Comparison of ENCODE assay signal across 8 cellular contexts in genomic region chr12:51590347-51591019, GRCh38.
DNase-seq lines count a peak whose midpoint lies in the region; ATAC-seq and TF ChIP-seq lines count a peak whose summit lies in the region.

No MANE protein-coding gene starts in this region.

- DNase-seq in GM04504 (ENCODE audit: low read depth) (peak; percentile 60), NCI-H2081 (lab: John Stamatoyannopoulos, UW) (peak; percentile 82 to 87), cardiac fibroblast (ENCODE audit: low read depth in 2 of 2) (peak; percentile 42 to 49), kidney glomerular epithelial cell (lab: John Stamatoyannopoulos, UW) (peak; percentile 57)
- peak; percentile 50 to 70 (median 58) for DNase-seq in stimulated activated CD4-positive, alpha-beta T cell treated with anti-CD3 and anti-CD28 coated beads, Interleukin-1b, Interleukin-23, amount 100 ng/mL, for 24 hours (ENCODE audit: low read depth in 4 of 4, low spot score in 1 of 4)

- TF ChIP-seq CTCF in WI38 (IDR thresholded peaks at IDR 0.05; ENCODE audit: low read depth, low read length): 0 out of 2 replicates have a peak, but pooled peaks have one; percentile 19
- TF ChIP-seq CTCF in cardiac fibroblast (IDR thresholded peaks at IDR 0.05; ENCODE audit: low read depth, low read length): no peak

- ATAC-seq in HG02763 (IDR thresholded peaks at IDR 0.05; ENCODE audit: unreplicated experiment): peak; percentile 79
- ATAC-seq in GM18517 (IDR thresholded peaks at IDR 0.05; ENCODE audit: unreplicated experiment): no peak

- H3K4me3 ChIP-seq in WI38 (ENCODE audit: low read depth, low read length) (peak overlapping the region; percentile 70), cardiac fibroblast (replicated peaks in 1 of 2; ENCODE audit: low read depth in 2 of 2, low read length in 2 of 2) (peak overlapping the region; percentile 40 to 49)
